Comparison of ENCODE assay signal across 13 cellular contexts in the genomic region with DNA sequence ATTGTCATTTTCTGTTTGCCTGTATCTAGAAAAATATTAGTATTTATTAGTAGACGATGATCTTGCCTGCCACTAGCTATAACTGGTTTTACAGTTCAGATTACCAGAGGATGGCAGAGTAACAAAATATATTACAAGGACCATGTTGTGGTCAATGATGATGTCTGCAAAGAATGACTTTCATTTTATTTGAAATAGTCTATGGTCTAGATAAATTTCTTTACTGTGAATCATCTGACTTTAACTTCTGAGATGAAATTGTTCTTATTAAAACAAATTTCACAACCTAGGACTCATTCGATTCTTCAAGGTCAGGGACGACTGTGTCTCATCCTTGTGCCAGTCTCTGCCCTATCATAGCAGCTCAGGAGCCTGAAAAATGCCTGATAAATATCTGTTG.
DNase-seq lines count a peak whose midpoint lies in the region; ATAC-seq and TF ChIP-seq lines count a peak whose summit lies in the region.
"Had no signal": no experiment of that assay in that cellular context is flagged by ENCODE, and none has a peak within 500 bp of the region (broad histone marks: within the 10 kb centered on the region; RNA-seq: fewer than 3 reads in every experiment).

No MANE protein-coding gene starts in this region.

- no peaks in the 10 kb centered on the region for H3K36me3 Mint-ChIP-seq in chondrocyte (ENCODE audit: low read depth)
- H3K36me3 Mint-ChIP-seq: activated naive CD4-positive, alpha-beta T cell treated with anti-CD3 and anti-CD28 coated beads, Interleukin-2, amount 10 ng/mL, durations not matched to agents 7 days and 5 days had no signal

- peaks cover 32% of the 10 kb centered on the region for H3K4me1 Mint-ChIP-seq in chondrocyte (ENCODE audit: low read depth)
- H3K4me1 Mint-ChIP-seq: activated naive CD4-positive, alpha-beta T cell treated with anti-CD3 and anti-CD28 coated beads, Interleukin-2, amount 10 ng/mL, durations not matched to agents 7 days and 5 days had no signal

- no peaks in the 10 kb centered on the region for H3K27me3 Mint-ChIP-seq in chondrocyte (ENCODE audit: low read depth)

- ATAC-seq in esophagus mucosa: no peak

- TF ChIP-seq CTCF in chondrocyte (IDR thresholded peaks at IDR 0.05): peak; percentile 55

- DNase-seq in AG08396 (ENCODE audit: low spot score) (peak; percentile 12), M059J (ENCODE audit: low read depth) (peak; percentile 86), chondrocyte (ENCODE audit: low spot score) (no peak), myocyte (ENCODE audit: low read depth) (peak; percentile 53), hypothalamus (lab: John Stamatoyannopoulos, UW) (no peak), SK-N-DZ (ENCODE audit: low spot score) (no peak), SIG-M5 (lab: John Stamatoyannopoulos, UW) (no peak)
- DNase-seq: activated naive CD4-positive, alpha-beta T cell treated with anti-CD3 and anti-CD28 coated beads, Interleukin-2, amount 10 ng/mL, durations not matched to agents 7 days and 5 days; BE2C; DMS79 treated with DMSO at 0.1 percent for 48 hours; NCI-H2081; stimulated activated CD4-positive, alpha-beta T cell treated with anti-CD3 and anti-CD28 coated beads, Interleukin-12 subunit alpha, Interleukin-12 subunit beta, amount 100 ng/mL, for 4 hours had no signal

- no peaks in the 10 kb centered on the region for H3K9me3 Mint-ChIP-seq in chondrocyte (ENCODE audit: low read depth)
- H3K9me3 Mint-ChIP-seq: activated naive CD4-positive, alpha-beta T cell treated with anti-CD3 and anti-CD28 coated beads, Interleukin-2, amount 10 ng/mL, durations not matched to agents 7 days and 5 days had no signal

- H3K4me3 Mint-ChIP-seq in chondrocyte (ENCODE audit: unreplicated experiment): no peak overlapping the region
- H3K4me3 Mint-ChIP-seq: activated naive CD4-positive, alpha-beta T cell treated with anti-CD3 and anti-CD28 coated beads, Interleukin-2, amount 10 ng/mL, durations not matched to agents 7 days and 5 days had no signal

- H3K27ac Mint-ChIP-seq in chondrocyte (ENCODE audit: unreplicated experiment): peak overlapping the region; percentile 79
- H3K27ac Mint-ChIP-seq: activated naive CD4-positive, alpha-beta T cell treated with anti-CD3 and anti-CD28 coated beads, Interleukin-2, amount 10 ng/mL, durations not matched to agents 7 days and 5 days had no signal

Comparison
In these comparisons a context has a peak if more than half of its experiments do, and no peak if none do; other contexts are left out.
1. DNase-seq: peak in AG08396 (single experiment), M059J (single experiment) and myocyte (single experiment); none in chondrocyte (single experiment), hypothalamus (0 of 51), SK-N-DZ (single experiment) and SIG-M5 (single experiment).